Comparison of ENCODE assay signal across 1 cellular context in the genomic region with DNA sequence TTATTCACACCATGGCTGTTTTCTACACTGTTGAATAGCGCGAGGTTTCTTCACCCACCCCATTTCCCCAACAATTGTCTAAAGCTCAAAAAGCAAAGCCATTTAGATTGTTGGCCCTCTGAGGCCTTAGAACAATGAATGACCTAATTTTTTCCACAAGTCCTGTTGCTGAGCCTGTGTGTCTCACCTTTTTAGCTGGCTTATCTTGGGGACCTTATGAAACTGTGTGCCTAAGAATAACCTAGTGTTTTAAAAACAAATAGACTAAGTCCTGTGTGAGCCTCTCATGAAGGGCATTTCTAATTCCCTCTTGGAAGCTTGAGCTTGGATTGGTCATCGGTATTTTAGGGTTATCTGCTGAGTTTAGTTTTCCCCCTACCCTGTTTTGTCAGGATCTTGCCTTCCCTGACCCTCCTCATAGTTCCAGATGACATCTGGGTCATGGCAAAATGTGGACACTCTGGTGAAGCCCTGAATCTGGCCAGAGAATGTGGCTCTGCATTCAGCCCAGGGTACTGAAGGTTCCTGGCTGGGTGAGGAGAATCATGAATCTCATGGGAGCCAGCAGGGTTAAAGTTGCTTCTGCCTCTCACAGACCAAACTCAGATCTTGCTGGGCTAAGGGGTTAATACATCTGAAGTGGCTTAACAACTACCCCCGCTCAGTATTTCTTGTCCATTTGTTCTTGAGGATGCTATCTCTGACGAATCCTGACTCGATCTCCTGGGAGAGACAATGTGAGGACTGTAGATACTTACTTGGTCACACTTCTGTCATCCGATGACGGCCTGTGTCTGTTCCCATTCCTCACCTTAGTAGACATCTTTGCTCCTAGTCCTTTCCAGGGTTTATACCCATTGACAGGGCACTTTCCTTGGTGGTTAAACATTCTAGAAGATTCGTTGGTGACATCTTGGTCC.
A peak's percentile ranks its signal among the peaks of the same experiment; 100 is the strongest.
TF ChIP-seq lines count a peak whose summit lies in the region.

No MANE protein-coding gene starts in this region.

TF ChIP-seq in HepG2, 621 proteins besides CTCF, POLR2A, EP300 and RAD21 (continued from another document and continues in another):
- TF ChIP-seq, protein P1, sequence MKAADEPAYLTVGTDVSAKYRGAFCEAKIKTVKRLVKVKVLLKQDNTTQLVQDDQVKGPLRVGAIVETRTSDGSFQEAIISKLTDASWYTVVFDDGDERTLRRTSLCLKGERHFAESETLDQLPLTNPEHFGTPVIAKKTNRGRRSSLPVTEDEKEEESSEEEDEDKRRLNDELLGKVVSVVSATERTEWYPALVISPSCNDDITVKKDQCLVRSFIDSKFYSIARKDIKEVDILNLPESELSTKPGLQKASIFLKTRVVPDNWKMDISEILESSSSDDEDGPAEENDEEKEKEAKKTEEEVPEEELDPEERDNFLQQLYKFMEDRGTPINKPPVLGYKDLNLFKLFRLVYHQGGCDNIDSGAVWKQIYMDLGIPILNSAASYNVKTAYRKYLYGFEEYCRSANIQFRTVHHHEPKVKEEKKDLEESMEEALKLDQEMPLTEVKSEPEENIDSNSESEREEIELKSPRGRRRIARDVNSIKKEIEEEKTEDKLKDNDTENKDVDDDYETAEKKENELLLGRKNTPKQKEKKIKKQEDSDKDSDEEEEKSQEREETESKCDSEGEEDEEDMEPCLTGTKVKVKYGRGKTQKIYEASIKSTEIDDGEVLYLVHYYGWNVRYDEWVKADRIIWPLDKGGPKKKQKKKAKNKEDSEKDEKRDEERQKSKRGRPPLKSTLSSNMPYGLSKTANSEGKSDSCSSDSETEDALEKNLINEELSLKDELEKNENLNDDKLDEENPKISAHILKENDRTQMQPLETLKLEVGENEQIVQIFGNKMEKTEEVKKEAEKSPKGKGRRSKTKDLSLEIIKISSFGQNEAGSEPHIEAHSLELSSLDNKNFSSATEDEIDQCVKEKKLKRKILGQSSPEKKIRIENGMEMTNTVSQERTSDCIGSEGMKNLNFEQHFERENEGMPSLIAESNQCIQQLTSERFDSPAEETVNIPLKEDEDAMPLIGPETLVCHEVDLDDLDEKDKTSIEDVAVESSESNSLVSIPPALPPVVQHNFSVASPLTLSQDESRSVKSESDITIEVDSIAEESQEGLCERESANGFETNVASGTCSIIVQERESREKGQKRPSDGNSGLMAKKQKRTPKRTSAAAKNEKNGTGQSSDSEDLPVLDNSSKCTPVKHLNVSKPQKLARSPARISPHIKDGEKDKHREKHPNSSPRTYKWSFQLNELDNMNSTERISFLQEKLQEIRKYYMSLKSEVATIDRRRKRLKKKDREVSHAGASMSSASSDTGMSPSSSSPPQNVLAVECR (CRISPR knock-in tag; IDR thresholded peaks at IDR 0.05; ENCODE audit: borderline replicate concordance) = peak; percentile 37; the same call in 1 of the 2 replicates
- TF ChIP-seq ZNF749 (CRISPR knock-in tag; IDR thresholded peaks at IDR 0.05; ENCODE audit: borderline replicate concordance) (no peak), NR2F6 (IDR thresholded peaks at IDR 0.05) (peak; percentile 78), NR2F6 (CRISPR knock-in tag; IDR thresholded peaks at IDR 0.05) (peak; percentile 62), ZNF772 (CRISPR knock-in tag; IDR thresholded peaks at IDR 0.05) (peak; percentile 82; the same call in 1 of the 2 replicates), ZNF670 (CRISPR knock-in tag; IDR thresholded peaks at IDR 0.05; ENCODE audit: borderline replicate concordance) (0 out of 2 replicates have a peak, but pooled peaks have one; percentile 41), HOXA3 (CRISPR knock-in tag; IDR thresholded peaks at IDR 0.05) (peak; percentile 54; the same call in 1 of the 2 replicates), HNRNPK (IDR thresholded peaks at IDR 0.05; ENCODE audit: low read depth, low read length, poor library complexity, severe bottlenecking) (no peak), SRF (IDR thresholded peaks at IDR 0.05; ENCODE audit: low read depth, low read length) (no peak), TOE1 (CRISPR knock-in tag; IDR thresholded peaks at IDR 0.05) (no peak), ZNF264 (CRISPR knock-in tag; IDR thresholded peaks at IDR 0.05) (peak; percentile 89), IRF9 (CRISPR knock-in tag; IDR thresholded peaks at IDR 0.05; ENCODE audit: borderline replicate concordance) (no peak), ZNF225 (CRISPR knock-in tag; IDR thresholded peaks at IDR 0.05) (no peak), HMGA1 (CRISPR knock-in tag; conservative IDR thresholded peaks at IDR 0.05) (no peak), BCL6 (CRISPR knock-in tag; IDR thresholded peaks at IDR 0.05) (peak; percentile 78), ELF3 (CRISPR knock-in tag; IDR thresholded peaks at IDR 0.05) (peak; percentile 38), SRSF1 (optimal IDR thresholded peaks at IDR 0.05; ENCODE audit: low read depth, low read length) (no peak), RXRB (CRISPR knock-in tag; IDR thresholded peaks at IDR 0.05; ENCODE audit: borderline replicate concordance) (peak; percentile 85), ZNF484 (CRISPR knock-in tag; IDR thresholded peaks at IDR 0.05; ENCODE audit: borderline replicate concordance, low read depth) (no peak), SRSF4 (IDR thresholded peaks at IDR 0.05; ENCODE audit: low read depth, low read length, poor library complexity, severe bottlenecking) (no peak), HOXD1 (CRISPR knock-in tag; IDR thresholded peaks at IDR 0.05) (no peak), HDAC6 (IDR thresholded peaks at IDR 0.05; ENCODE audit: low read depth, low read length) (no peak), ZNF775 (CRISPR knock-in tag; IDR thresholded peaks at IDR 0.05; ENCODE audit: borderline replicate concordance) (no peak), CREBL2 (CRISPR knock-in tag; IDR thresholded peaks at IDR 0.05; ENCODE audit: borderline replicate concordance) (no peak), GATA4 (IDR thresholded peaks at IDR 0.05; ENCODE audit: borderline replicate concordance, low read depth) (peak; percentile 86; the same call in 1 of the 2 replicates), PCBP1 (IDR thresholded peaks at IDR 0.05; ENCODE audit: borderline replicate concordance, low read depth, low read length) (no peak), NFATC3 (CRISPR knock-in tag; IDR thresholded peaks at IDR 0.05) (0 out of 2 replicates have a peak, but pooled peaks have one; percentile 61)
- TF ChIP-seq, protein P2, sequence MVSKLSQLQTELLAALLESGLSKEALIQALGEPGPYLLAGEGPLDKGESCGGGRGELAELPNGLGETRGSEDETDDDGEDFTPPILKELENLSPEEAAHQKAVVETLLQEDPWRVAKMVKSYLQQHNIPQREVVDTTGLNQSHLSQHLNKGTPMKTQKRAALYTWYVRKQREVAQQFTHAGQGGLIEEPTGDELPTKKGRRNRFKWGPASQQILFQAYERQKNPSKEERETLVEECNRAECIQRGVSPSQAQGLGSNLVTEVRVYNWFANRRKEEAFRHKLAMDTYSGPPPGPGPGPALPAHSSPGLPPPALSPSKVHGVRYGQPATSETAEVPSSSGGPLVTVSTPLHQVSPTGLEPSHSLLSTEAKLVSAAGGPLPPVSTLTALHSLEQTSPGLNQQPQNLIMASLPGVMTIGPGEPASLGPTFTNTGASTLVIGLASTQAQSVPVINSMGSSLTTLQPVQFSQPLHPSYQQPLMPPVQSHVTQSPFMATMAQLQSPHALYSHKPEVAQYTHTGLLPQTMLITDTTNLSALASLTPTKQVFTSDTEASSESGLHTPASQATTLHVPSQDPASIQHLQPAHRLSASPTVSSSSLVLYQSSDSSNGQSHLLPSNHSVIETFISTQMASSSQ (IDR thresholded peaks at IDR 0.05; ENCODE audit: low read depth) = no peak
- TF ChIP-seq, protein P2 (CRISPR knock-in tag; IDR thresholded peaks at IDR 0.05; ENCODE audit: borderline replicate concordance) = no peak; the same call in 1 of the 2 replicates
- TF ChIP-seq, protein P3, sequence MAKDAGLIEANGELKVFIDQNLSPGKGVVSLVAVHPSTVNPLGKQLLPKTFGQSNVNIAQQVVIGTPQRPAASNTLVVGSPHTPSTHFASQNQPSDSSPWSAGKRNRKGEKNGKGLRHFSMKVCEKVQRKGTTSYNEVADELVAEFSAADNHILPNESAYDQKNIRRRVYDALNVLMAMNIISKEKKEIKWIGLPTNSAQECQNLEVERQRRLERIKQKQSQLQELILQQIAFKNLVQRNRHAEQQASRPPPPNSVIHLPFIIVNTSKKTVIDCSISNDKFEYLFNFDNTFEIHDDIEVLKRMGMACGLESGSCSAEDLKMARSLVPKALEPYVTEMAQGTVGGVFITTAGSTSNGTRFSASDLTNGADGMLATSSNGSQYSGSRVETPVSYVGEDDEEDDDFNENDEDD (CRISPR knock-in tag; IDR thresholded peaks at IDR 0.05; ENCODE audit: borderline replicate concordance) = no peak
- TF ChIP-seq, protein P4, sequence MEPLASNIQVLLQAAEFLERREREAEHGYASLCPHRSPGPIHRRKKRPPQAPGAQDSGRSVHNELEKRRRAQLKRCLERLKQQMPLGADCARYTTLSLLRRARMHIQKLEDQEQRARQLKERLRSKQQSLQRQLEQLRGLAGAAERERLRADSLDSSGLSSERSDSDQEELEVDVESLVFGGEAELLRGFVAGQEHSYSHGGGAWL (CRISPR knock-in tag; IDR thresholded peaks at IDR 0.05) = no peak
- TF ChIP-seq, protein P5, sequence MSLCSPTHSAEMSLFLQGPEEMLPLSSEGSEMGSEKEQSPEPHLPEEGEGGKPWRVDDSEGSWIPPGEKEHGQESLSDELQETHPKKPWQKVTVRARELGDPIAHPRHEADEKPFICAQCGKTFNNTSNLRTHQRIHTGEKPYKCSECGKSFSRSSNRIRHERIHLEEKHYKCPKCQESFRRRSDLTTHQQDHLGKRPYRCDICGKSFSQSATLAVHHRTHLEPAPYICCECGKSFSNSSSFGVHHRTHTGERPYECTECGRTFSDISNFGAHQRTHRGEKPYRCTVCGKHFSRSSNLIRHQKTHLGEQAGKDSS (CRISPR knock-in tag; IDR thresholded peaks at IDR 0.05; ENCODE audit: borderline replicate concordance, low read depth) = no peak
- TF ChIP-seq, protein P6, sequence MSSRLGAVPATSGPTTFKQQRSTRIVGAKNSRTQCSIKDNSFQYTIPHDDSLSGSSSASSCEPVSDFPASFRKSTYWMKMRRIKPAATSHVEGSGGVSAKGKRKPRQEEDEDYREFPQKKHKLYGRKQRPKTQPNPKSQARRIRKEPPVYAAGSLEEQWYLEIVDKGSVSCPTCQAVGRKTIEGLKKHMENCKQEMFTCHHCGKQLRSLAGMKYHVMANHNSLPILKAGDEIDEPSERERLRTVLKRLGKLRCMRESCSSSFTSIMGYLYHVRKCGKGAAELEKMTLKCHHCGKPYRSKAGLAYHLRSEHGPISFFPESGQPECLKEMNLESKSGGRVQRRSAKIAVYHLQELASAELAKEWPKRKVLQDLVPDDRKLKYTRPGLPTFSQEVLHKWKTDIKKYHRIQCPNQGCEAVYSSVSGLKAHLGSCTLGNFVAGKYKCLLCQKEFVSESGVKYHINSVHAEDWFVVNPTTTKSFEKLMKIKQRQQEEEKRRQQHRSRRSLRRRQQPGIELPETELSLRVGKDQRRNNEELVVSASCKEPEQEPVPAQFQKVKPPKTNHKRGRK (CRISPR knock-in tag; IDR thresholded peaks at IDR 0.05) = no peak
